Comparison of ENCODE assay signal across 8 cellular contexts in genomic region chrX:119791437-119792231, GRCh38. TPM values are rescaled to one million over a fixed set of nuclear protein-coding genes. Genes with fewer than 3 reads are reported as not detected.
DNase-seq lines count a peak whose midpoint lies in the region; ATAC-seq and TF ChIP-seq lines count a peak whose summit lies in the region.

Gene RPL39, minus strand, starts transcription at chrX:119791630. Its CDS starts 54 bp downstream, at chrX:119791576.

- no peak for TF ChIP-seq CTCF in left lung (IDR thresholded peaks at IDR 0.05)

- H3K36me3 ChIP-seq in left lung, result peaks cover 0 to 20% of the 10 kb centered on the region in 2 donors

- H3K4me3 ChIP-seq in left lung, result peak within 1 kb of the TSS; percentile 47 to 63

- intact Hi-C loops in left lung (cut with DNase I), result no loop called here

- H3K27me3 ChIP-seq in left lung, result no peaks in the 10 kb centered on the region

- peaks cover 6 to 34% of the 10 kb centered on the region in 2 donors for H3K4me1 ChIP-seq in left lung

- ATAC-seq in GM19397 (IDR thresholded peaks at IDR 0.05; ENCODE audit: unreplicated experiment), result peak; percentile 95
- ATAC-seq in HG03565 (IDR thresholded peaks at IDR 0.05; ENCODE audit: unreplicated experiment), result peak; percentile 89
- ATAC-seq in left lung, result peak; percentile 96

- H3K9me3 ChIP-seq in left lung, result no peaks in the 10 kb centered on the region

- DNase-seq in CD1c-positive myeloid dendritic cell (ENCODE audit: extremely low spot score), result peak; percentile 88
- DNase-seq in NCI-H748 treated with DMSO at 0.1 percent for 48 hours (lab: John Stamatoyannopoulos, UW), result peak; percentile 86
- peak; percentile 52 to 71 for DNase-seq in activated CD4-positive, alpha-beta T cell treated with anti-CD3 and anti-CD28 coated beads, Interleukin-2, amount 50 U/mL, for 24 hours (ENCODE audit: low read depth in 1 of 2, low spot score in 1 of 2)
- DNase-seq in dedifferentiated amniotic fluid mesenchymal stem cell (ENCODE audit: extremely low spot score), result peak; percentile 82
- peak; percentile 86 to 90 for DNase-seq in left lung
- DNase-seq in stimulated activated CD4-positive, alpha-beta T cell treated with anti-CD3 and anti-CD28 coated beads, Interleukin-2, amount 100 ng/mL, for 48 hours, result peak; percentile 55 to 67

- H3K27ac ChIP-seq in left lung, result peak within 1 kb of the TSS; percentile 94 to 97

RNA-seq across cellular contexts. Expression of gene RPL39, which starts in this region (rescaled TPM):
- 1,000 to 10,000 TPM; 1,442 to 1,453 TPM for total RNA-seq in left lung

Comparison
In these comparisons a context has a peak if more than half of its experiments do, and no peak if none do; other contexts are left out.
1. Peak in every context shown above with its lines: DNase-seq, ATAC-seq, H3K4me3 ChIP-seq and H3K27ac ChIP-seq.